ENCODE assay signal across 7 cellular contexts in genomic region chr9:4793412-4794005, GRCh38. TPM values are rescaled to one million over a fixed set of nuclear protein-coding genes. Genes with fewer than 3 reads are reported as not detected.
DNase-seq lines count a peak whose midpoint lies in the region; ATAC-seq and TF ChIP-seq lines count a peak whose summit lies in the region.

No MANE protein-coding gene starts in this region.

- peak overlapping the region; percentile 92 for H3K4me3 Mint-ChIP-seq in endodermal cell

- peak overlapping the region; percentile 89 for H2AFZ ChIP-seq in neuron (ENCODE audit: low read depth, low read length)

- peaks cover 2% of the 10 kb centered on the region for H3K36me3 Mint-ChIP-seq in endodermal cell (ENCODE audit: low read depth)

- TF ChIP-seq CTCF in GM12875 (IDR thresholded peaks at IDR 0.05; ENCODE audit: borderline replicate concordance, insufficient read depth, low read depth, low read length) = no peak
- TF ChIP-seq CTCF in endodermal cell (conservative IDR thresholded peaks at IDR 0.05) = no peak
- TF ChIP-seq CTCF in foreskin keratinocyte (conservative IDR thresholded peaks at IDR 0.05) = no peak

- ATAC-seq in GM21515 (IDR thresholded peaks at IDR 0.05; ENCODE audit: unreplicated experiment) (no peak), foreskin keratinocyte (no peak)

- WGBS in endodermal cell (ENCODE audit: insufficient coverage in 1 of 2, insufficient read length in 1 of 2), 2 experiments = 2 to 4% methylated on average over 16 to 26 of the region's 26 CpGs

- H3K36me3 ChIP-seq in NT2/D1 (ENCODE audit: insufficient read depth, insufficient read length, low read length) (peaks cover 4% of the 10 kb centered on the region), endodermal cell (ENCODE audit: control insufficient read depth, insufficient read depth, low read length) (no peaks in the 10 kb centered on the region), neuron (ENCODE audit: insufficient read depth, low read length) (no peaks in the 10 kb centered on the region)

- DNase-seq in NT2/D1 (ENCODE audit: low read depth, low spot score) = no peak
- DNase-seq in endodermal cell = no peak
- no peak for DNase-seq in stimulated activated CD4-positive, alpha-beta T cell treated with anti-CD3 and anti-CD28 coated beads, Interleukin-4, amount 100 ng/mL, for 24 hours
- no peak for DNase-seq in foreskin keratinocyte

- H3K27me3 Mint-ChIP-seq in endodermal cell (ENCODE audit: insufficient read depth) = peaks cover 20% of the 10 kb centered on the region

- H3K27ac Mint-ChIP-seq in endodermal cell = peak overlapping the region; percentile 89

- H3K4me3 ChIP-seq in GM12875 (ENCODE audit: low read depth, low read length) (peak overlapping the region; percentile 86), NT2/D1 (ENCODE audit: insufficient read length, low read depth) (peak overlapping the region; percentile 93), endodermal cell (ENCODE audit: low read length) (peak overlapping the region; percentile 91), neuron (ENCODE audit: low read length) (peak overlapping the region; percentile 70)

- H3K9me3 ChIP-seq in NT2/D1 (ENCODE audit: insufficient read depth, low read length) = peaks cover 11% of the 10 kb centered on the region; the same call in 1 of the 2 replicates
- H3K9me3 ChIP-seq in endodermal cell (ENCODE audit: control insufficient read depth, low read length) = no peaks in the 10 kb centered on the region
- no peaks in the 10 kb centered on the region for H3K9me3 ChIP-seq in neuron (ENCODE audit: low read length)

- H3K4me1 ChIP-seq in NT2/D1 (ENCODE audit: insufficient read depth, insufficient read length) (peaks cover 3% of the 10 kb centered on the region), endodermal cell (ENCODE audit: control insufficient read depth, insufficient read depth, low read length) (peaks cover 5% of the 10 kb centered on the region), neuron (ENCODE audit: insufficient read depth, low read length) (peaks cover 12% of the 10 kb centered on the region), foreskin keratinocyte (peaks cover 9% of the 10 kb centered on the region)

- H3K9ac ChIP-seq in NT2/D1 (ENCODE audit: insufficient read length, low read depth) (peak overlapping the region; percentile 95), endodermal cell (ENCODE audit: extremely low read depth, low read length, poor library complexity, severe bottlenecking) (peak overlapping the region; percentile 75)

- H3K4me1 Mint-ChIP-seq in endodermal cell = peaks cover 25% of the 10 kb centered on the region

- H3K27ac ChIP-seq in endodermal cell (ENCODE audit: low read depth, low read length) (peak overlapping the region; percentile 92), foreskin keratinocyte (no peak overlapping the region)

- peaks cover 2% of the 10 kb centered on the region for H3K9me3 Mint-ChIP-seq in endodermal cell

- H3K27me3 ChIP-seq in NT2/D1 (ENCODE audit: insufficient read depth, insufficient read length) = peaks cover 4% of the 10 kb centered on the region
- no peaks in the 10 kb centered on the region for H3K27me3 ChIP-seq in endodermal cell (ENCODE audit: control insufficient read depth, insufficient read depth, low read length, poor library complexity, severe bottlenecking)
- no peaks in the 10 kb centered on the region for H3K27me3 ChIP-seq in neuron (ENCODE audit: insufficient read depth, low read length)
- H3K27me3 ChIP-seq in foreskin keratinocyte = no peaks in the 10 kb centered on the region

RNA-seq across cellular contexts. Expression of gene RCL1, which starts 0.8 kb away (rescaled TPM):
- total RNA-seq in endodermal cell (10 to 100 TPM; 13.2 to 18.6 TPM), foreskin keratinocyte (18.1 and 22.2 TPM in 2 replicates)
- polyA plus RNA-seq in endodermal cell (2013, experiment 1 of 2) = 13.7 TPM
- 13.8 TPM for polyA plus RNA-seq in endodermal cell (2013, experiment 2 of 2)
- 15.4 and 20.9 TPM in 2 replicates for polyA plus RNA-seq in foreskin keratinocyte

RNA-seq across cellular contexts. Expression of gene AK3, which starts 52.5 kb away (rescaled TPM):
- 10 to 100 TPM; 51.5 to 59.8 TPM for total RNA-seq in endodermal cell
- polyA plus RNA-seq in endodermal cell (2013, experiment 1 of 2) = 65.6 TPM
- 59.0 TPM for polyA plus RNA-seq in endodermal cell (2013, experiment 2 of 2)
- total RNA-seq in foreskin keratinocyte = 31.7 and 36.3 TPM in 2 replicates
- 17.5 and 20.8 TPM in 2 replicates for polyA plus RNA-seq in foreskin keratinocyte
